Comparison of ENCODE assay signal across 14 cellular contexts in the genomic region with DNA sequence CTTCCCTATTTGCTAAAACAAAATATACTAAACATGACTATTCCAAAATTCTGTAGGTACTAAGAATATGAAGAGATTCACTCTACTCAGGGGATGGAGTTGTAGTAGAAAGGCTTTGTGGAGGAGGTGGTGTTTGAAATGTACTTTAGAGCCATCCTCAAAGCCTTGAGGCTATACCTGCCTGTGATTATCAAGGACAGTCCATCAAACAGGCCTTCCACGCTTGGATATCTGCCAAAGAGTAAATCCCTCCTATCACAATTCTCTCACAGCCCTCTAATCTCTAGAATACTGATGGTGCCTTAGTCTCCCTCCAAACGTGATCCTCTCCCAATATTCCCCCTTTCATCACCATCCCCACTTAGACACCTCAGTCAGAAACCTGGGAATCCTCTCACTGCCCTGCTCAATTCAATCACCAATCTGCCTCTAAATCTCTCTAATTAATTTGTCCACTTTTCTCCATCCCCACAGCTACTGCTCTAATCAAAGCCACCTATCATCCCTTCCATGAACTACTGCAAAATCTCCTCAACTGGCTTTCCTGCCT. TPM values are rescaled to one million over a fixed set of nuclear protein-coding genes. Genes with fewer than 3 reads are reported as not detected.
DNase-seq lines count a peak whose midpoint lies in the region; ATAC-seq and TF ChIP-seq lines count a peak whose summit lies in the region.
"Had no signal": no experiment of that assay in that cellular context is flagged by ENCODE, and none has a peak within 500 bp of the region (broad histone marks: within the 10 kb centered on the region; RNA-seq: fewer than 3 reads in every experiment).

No MANE protein-coding gene starts in this region.

- peak overlapping the region; percentile 83 for H3K27ac Mint-ChIP-seq in T-helper 17 cell
- H3K27ac Mint-ChIP-seq in natural killer cell = peak overlapping the region; percentile 48 to 54
- H3K27ac Mint-ChIP-seq: activated naive CD4-positive, alpha-beta T cell treated with anti-CD3 and anti-CD28 coated beads for 36 hours; stimulated activated naive B cell treated with anti-CD40 and anti-IgM and Interleukin-4, amounts not matched to agents 10 μg/mL and 1 μg/mL and 100 μg/mL, for 72 hours had no signal

- H3K27me3 Mint-ChIP-seq in T-helper 17 cell = no peaks in the 10 kb centered on the region
- no peaks in the 10 kb centered on the region for H3K27me3 Mint-ChIP-seq in natural killer cell (ENCODE audit: low read depth in 2 of 2)
- H3K27me3 Mint-ChIP-seq: stimulated activated naive B cell treated with anti-CD40 and anti-IgM and Interleukin-4, amounts not matched to agents 10 μg/mL and 1 μg/mL and 100 μg/mL, for 72 hours had no signal

- H3K9me3 ChIP-seq in HEK293 (ENCODE audit: control insufficient read depth, insufficient read depth, low read depth, low read length) (no peaks in the 10 kb centered on the region), T-helper 17 cell (ENCODE audit: control insufficient read depth, low read length, poor library complexity, severe bottlenecking) (no peaks in the 10 kb centered on the region), breast epithelium (no peaks in the 10 kb centered on the region)

- CTCF ChIA-PET in HEK293 (lab: Yijun Ruan, JAX) = interaction anchor here (1.6 kb wide), 1 partner anchor 161 kb away, joined by 3 read pairs; no protein-coding TSS in a partner anchor

- no peak for TF ChIP-seq CTCF in HEK293 (tag by site-specific recombination; IDR thresholded peaks at IDR 0.05)
- no peak for TF ChIP-seq CTCF in natural killer cell (IDR thresholded peaks at IDR 0.05)
- TF ChIP-seq CTCF in breast epithelium (IDR thresholded peaks at IDR 0.05) = no peak

- no peaks in the 10 kb centered on the region for H3K9me3 Mint-ChIP-seq in natural killer cell
- H3K9me3 Mint-ChIP-seq: activated naive CD4-positive, alpha-beta T cell treated with anti-CD3 and anti-CD28 coated beads for 36 hours; stimulated activated naive B cell treated with anti-CD40 and anti-IgM and Interleukin-4, amounts not matched to agents 10 μg/mL and 1 μg/mL and 100 μg/mL, for 72 hours had no signal

- H3K4me1 Mint-ChIP-seq in T-helper 17 cell (peaks cover 50% of the 10 kb centered on the region), natural killer cell (peaks cover 47 to 57% of the 10 kb centered on the region in 2 donors)

- DNase-seq in DMS153 treated with DMSO at 0.1 percent for 48 hours (lab: John Stamatoyannopoulos, UW; ENCODE audit: unreplicated experiment) (peak; percentile 13), DMS153 (lab: John Stamatoyannopoulos, UW) (no peak), T-helper 17 cell (no peak), natural killer cell (no peak), KBM-7 (no peak), breast epithelium (ENCODE audit: low spot score in 2 of 2) (no peak)
- DNase-seq in stimulated activated CD4-positive, alpha-beta T cell treated with anti-CD3 and anti-CD28 coated beads, Interleukin-4, amount 100 ng/mL, for 24 hours = no peak
- DNase-seq: 8988T; activated naive CD4-positive, alpha-beta T cell treated with anti-CD3 and anti-CD28 coated beads for 36 hours; kidney glomerular epithelial cell; NCI-H187; stimulated activated naive B cell treated with anti-CD40 and anti-IgM and Interleukin-4, amounts not matched to agents 10 μg/mL and 1 μg/mL and 100 μg/mL, for 72 hours had no signal

- POLR2A ChIA-PET in HEK293 (lab: Yijun Ruan, JAX) = interaction anchor here (1.0 to 1.4 kb wide), 2 partner anchors 13 to 17 kb away, joined by 4 to 5 read pairs; partner anchors contain the start of gene SOS1

- H3K4me3 Mint-ChIP-seq in T-helper 17 cell (peak overlapping the region; percentile 39), natural killer cell (no peak overlapping the region)
- H3K4me3 Mint-ChIP-seq: activated naive CD4-positive, alpha-beta T cell treated with anti-CD3 and anti-CD28 coated beads for 36 hours; stimulated activated naive B cell treated with anti-CD40 and anti-IgM and Interleukin-4, amounts not matched to agents 10 μg/mL and 1 μg/mL and 100 μg/mL, for 72 hours had no signal

- no peak overlapping the region for H3K27ac ChIP-seq in HEK293 (ENCODE audit: extremely low read depth, low read depth, low read length)
- H3K27ac ChIP-seq in breast epithelium = peak overlapping the region in 1 of 2 donors; percentile 4

- peaks cover 10% of the 10 kb centered on the region; the same call in 1 of the 2 replicates for H3K4me1 ChIP-seq in HEK293 (ENCODE audit: control insufficient read depth, insufficient read depth, low read length)
- H3K4me1 ChIP-seq in breast epithelium = peaks cover 0 to 6% of the 10 kb centered on the region in 2 donors

- no peaks in the 10 kb centered on the region; a peak in 1 of 3 replicates for H3K36me3 ChIP-seq in HEK293 (ENCODE audit: control insufficient read depth in 2 of 2, insufficient read depth in 1 of 2, low read length in 2 of 2)
- H3K36me3 ChIP-seq in breast epithelium = no peaks in the 10 kb centered on the region

- H3K4me3 ChIP-seq in HEK293 (ENCODE audit: low read depth, low read length) (no peak overlapping the region), breast epithelium (no peak overlapping the region)

- no peaks in the 10 kb centered on the region for H3K27me3 ChIP-seq in breast epithelium

- H3K36me3 Mint-ChIP-seq in T-helper 17 cell (ENCODE audit: low read depth) = peaks cover 5% of the 10 kb centered on the region
- no peaks in the 10 kb centered on the region for H3K36me3 Mint-ChIP-seq in natural killer cell

- intact Hi-C loops in natural killer cell (cut with micrococcal nuclease) (no loop called here), breast epithelium (cut with DNase I; ENCODE audit: low total_unique reads) (no loop called here)

- ATAC-seq in T-helper 17 cell (no peak), natural killer cell (no peak)
- ATAC-seq: activated CD4-positive, CD25-positive, alpha-beta regulatory T cell treated with anti-CD3 and anti-CD28 coated beads, Interleukin-2, amount 50 U/mL, for 24 hours; stimulated activated naive B cell treated with anti-CD40 and anti-IgM and Interleukin-4, amounts not matched to agents 10 μg/mL and 1 μg/mL and 100 μg/mL, for 72 hours had no signal

- in situ Hi-C loops in KBM-7 (cut with MboI; ENCODE audit: low pct_unique_long_range_greater_than_20kb, low sequenced_read_pairs) = no loop called here

- TF ChIP-seq POLR2A in breast epithelium (IDR thresholded peaks at IDR 0.05) = no peak

TF ChIP-seq in HEK293, 187 proteins besides CTCF, POLR2A, EP300 and RAD21 (continues in another document):
- TF ChIP-seq ZNF791 (tag by site-specific recombination; IDR thresholded peaks at IDR 0.05) (no peak), ZBTB17 (tag by site-specific recombination; IDR thresholded peaks at IDR 0.05) (peak; percentile 35; the same call in 1 of the 2 replicates), YY1 (tag by site-specific recombination; IDR thresholded peaks at IDR 0.05) (no peak), ZBTB7A (tag by site-specific recombination; IDR thresholded peaks at IDR 0.05; ENCODE audit: low read depth) (no peak), ZFP3 (tag by site-specific recombination; IDR thresholded peaks at IDR 0.05; ENCODE audit: low read depth) (no peak), ZNF626 (tag by site-specific recombination; IDR thresholded peaks at IDR 0.05) (no peak), ZNF350 (tag by site-specific recombination; IDR thresholded peaks at IDR 0.05) (no peak)
- TF ChIP-seq, protein P1, sequence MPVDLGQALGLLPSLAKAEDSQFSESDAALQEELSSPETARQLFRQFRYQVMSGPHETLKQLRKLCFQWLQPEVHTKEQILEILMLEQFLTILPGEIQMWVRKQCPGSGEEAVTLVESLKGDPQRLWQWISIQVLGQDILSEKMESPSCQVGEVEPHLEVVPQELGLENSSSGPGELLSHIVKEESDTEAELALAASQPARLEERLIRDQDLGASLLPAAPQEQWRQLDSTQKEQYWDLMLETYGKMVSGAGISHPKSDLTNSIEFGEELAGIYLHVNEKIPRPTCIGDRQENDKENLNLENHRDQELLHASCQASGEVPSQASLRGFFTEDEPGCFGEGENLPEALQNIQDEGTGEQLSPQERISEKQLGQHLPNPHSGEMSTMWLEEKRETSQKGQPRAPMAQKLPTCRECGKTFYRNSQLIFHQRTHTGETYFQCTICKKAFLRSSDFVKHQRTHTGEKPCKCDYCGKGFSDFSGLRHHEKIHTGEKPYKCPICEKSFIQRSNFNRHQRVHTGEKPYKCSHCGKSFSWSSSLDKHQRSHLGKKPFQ (tag by site-specific recombination; IDR thresholded peaks at IDR 0.05) = no peak
- TF ChIP-seq, protein P2, sequence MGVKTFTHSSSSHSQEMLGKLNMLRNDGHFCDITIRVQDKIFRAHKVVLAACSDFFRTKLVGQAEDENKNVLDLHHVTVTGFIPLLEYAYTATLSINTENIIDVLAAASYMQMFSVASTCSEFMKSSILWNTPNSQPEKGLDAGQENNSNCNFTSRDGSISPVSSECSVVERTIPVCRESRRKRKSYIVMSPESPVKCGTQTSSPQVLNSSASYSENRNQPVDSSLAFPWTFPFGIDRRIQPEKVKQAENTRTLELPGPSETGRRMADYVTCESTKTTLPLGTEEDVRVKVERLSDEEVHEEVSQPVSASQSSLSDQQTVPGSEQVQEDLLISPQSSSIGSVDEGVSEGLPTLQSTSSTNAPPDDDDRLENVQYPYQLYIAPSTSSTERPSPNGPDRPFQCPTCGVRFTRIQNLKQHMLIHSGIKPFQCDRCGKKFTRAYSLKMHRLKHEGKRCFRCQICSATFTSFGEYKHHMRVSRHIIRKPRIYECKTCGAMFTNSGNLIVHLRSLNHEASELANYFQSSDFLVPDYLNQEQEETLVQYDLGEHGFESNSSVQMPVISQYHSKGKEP (tag by site-specific recombination; IDR thresholded peaks at IDR 0.05) = no peak
- TF ChIP-seq, protein P3, sequence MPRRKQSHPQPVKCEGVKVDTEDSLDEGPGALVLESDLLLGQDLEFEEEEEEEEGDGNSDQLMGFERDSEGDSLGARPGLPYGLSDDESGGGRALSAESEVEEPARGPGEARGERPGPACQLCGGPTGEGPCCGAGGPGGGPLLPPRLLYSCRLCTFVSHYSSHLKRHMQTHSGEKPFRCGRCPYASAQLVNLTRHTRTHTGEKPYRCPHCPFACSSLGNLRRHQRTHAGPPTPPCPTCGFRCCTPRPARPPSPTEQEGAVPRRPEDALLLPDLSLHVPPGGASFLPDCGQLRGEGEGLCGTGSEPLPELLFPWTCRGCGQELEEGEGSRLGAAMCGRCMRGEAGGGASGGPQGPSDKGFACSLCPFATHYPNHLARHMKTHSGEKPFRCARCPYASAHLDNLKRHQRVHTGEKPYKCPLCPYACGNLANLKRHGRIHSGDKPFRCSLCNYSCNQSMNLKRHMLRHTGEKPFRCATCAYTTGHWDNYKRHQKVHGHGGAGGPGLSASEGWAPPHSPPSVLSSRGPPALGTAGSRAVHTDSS (tag by site-specific recombination; IDR thresholded peaks at IDR 0.05) = no peak

RNA-seq across cellular contexts. Expression of gene SOS1, which starts 13.1 kb away (rescaled TPM):
- 10 to 100 TPM; 65.2 to 95.5 TPM for total RNA-seq in T-helper 17 cell
- 10 to 100 TPM; 32.6 to 73.9 (median 52.7) TPM for total RNA-seq in natural killer cell
- 10 to 100 TPM; 33.4 to 49.0 (median 37.0) TPM for total RNA-seq in breast epithelium
